10 cellular contexts compared by ENCODE assay signal in the genomic region with DNA sequence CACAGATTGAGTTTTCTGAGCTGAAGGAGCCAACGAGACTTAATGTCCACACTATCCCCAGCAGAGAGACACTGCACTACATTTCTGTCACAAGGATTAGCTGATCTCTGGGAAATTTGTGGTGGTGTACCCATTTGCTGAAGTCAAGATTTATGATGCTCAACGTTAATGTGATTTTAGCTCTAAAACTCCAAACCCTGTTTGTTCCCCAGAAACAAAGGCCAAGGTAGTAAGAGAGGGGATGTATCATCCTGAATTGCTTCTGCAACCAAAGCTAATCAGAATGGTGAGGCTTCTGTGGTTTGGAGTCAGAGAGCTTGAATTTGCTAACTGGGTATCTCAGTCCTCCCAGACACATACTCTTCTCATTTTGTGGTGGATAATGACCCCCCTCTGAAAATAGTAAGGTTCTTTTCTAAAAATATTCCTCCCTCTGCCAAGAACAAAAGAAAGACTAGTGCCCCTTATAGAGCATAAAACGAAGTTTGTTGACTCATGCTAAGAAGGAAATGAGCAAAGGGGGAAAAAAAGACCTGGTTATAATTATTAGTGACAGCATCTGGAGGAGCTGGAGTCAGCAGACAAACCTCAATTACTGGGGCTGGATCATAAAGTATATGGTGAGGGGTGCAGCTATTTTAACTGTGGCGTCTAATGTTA.
DNase-seq lines count a peak whose midpoint lies in the region; FAIRE-seq and TF ChIP-seq lines count a peak whose summit lies in the region.
"Had no signal": no experiment of that assay in that cellular context is flagged by ENCODE, and none has a peak within 500 bp of the region (broad histone marks: within the 10 kb centered on the region; RNA-seq: fewer than 3 reads in every experiment).

No MANE protein-coding gene starts in this region.

- H3K27me3 ChIP-seq in endothelial cell of umbilical vein (ENCODE audit: control insufficient read depth in 2 of 2, insufficient read depth in 2 of 2, low read length in 2 of 2) (peaks cover 0 to 2% of the 10 kb centered on the region in 2 experiments), smooth muscle cell (ENCODE audit: low read depth) (no peaks in the 10 kb centered on the region)

- POLR2A ChIA-PET in endothelial cell of umbilical vein (lab: Charles Lee) (no interaction called here), GM10248 (lab: Yijun Ruan, JAX) (no interaction called here)

- TF ChIP-seq CTCF in endothelial cell of umbilical vein (IDR thresholded peaks at IDR 0.05; ENCODE audit: extremely low read depth in 1 of 2, insufficient read depth in 1 of 2, low read depth in 1 of 2, low read length in 2 of 2) = no peak
- no peak for TF ChIP-seq CTCF in smooth muscle cell (IDR thresholded peaks at IDR 0.05; ENCODE audit: borderline replicate concordance, insufficient read depth, poor library complexity, severe bottlenecking)
- TF ChIP-seq CTCF in GM10248 (IDR thresholded peaks at IDR 0.05; ENCODE audit: control extremely low read depth, extremely low read depth, low read depth, missing control alignments) = no peak

- CTCF ChIA-PET in endothelial cell of umbilical vein (lab: Charles Lee) = interaction anchor here (1.1 kb wide), 1 partner anchor 421 kb away, joined by 3 read pairs; no protein-coding TSS in a partner anchor
- CTCF ChIA-PET in GM10248 (lab: Yijun Ruan, JAX) = no interaction called here

- no peak overlapping the region for H3K9ac ChIP-seq in endothelial cell of umbilical vein (replicated peaks; ENCODE audit: extremely low read depth, insufficient read depth, low read length)
- H3K9ac ChIP-seq in smooth muscle cell (ENCODE audit: low read depth) = no peak overlapping the region

- H3K27ac ChIP-seq in endothelial cell of umbilical vein (ENCODE audit: insufficient read depth, low read depth, low read length) (no peak overlapping the region), smooth muscle cell (ENCODE audit: low read depth) (peak overlapping the region; percentile 67)

- no peak overlapping the region for H3K4me2 ChIP-seq in endothelial cell of umbilical vein (ENCODE audit: insufficient read depth, low read length)
- H3K4me2 ChIP-seq in smooth muscle cell = peak overlapping the region; percentile 28

- no peaks in the 10 kb centered on the region for H3K36me3 ChIP-seq in endothelial cell of umbilical vein (ENCODE audit: control insufficient read depth in 2 of 2, extremely low read depth in 1 of 2, insufficient read depth in 2 of 2, low read length in 2 of 2)
- no peaks in the 10 kb centered on the region for H3K36me3 ChIP-seq in smooth muscle cell (ENCODE audit: low read depth)

- H3K4me3 ChIP-seq in endothelial cell of umbilical vein (replicated peaks in 1 of 3; ENCODE audit: insufficient read depth in 1 of 3, low read depth in 1 of 3, low read length in 3 of 3) = no peak overlapping the region
- H3K4me3 ChIP-seq in smooth muscle cell = no peak overlapping the region

- H3K9me3 ChIP-seq in endothelial cell of umbilical vein (replicated peaks; ENCODE audit: control insufficient read depth, insufficient read depth, low read length) (no peaks in the 10 kb centered on the region), smooth muscle cell (replicated peaks; ENCODE audit: low read depth) (no peaks in the 10 kb centered on the region)

- no peak for FAIRE-seq in endothelial cell of umbilical vein (lab: Jason Lieb, UNC)

- BruUV-seq in endothelial cell of umbilical vein (replicated peaks; lab: Mats Ljungman, UMichigan) = no TSS peak

- intact Hi-C loops in endothelial cell of umbilical vein (cut with micrococcal nuclease) = no loop called here

- no peaks in the 10 kb centered on the region for H3K79me2 ChIP-seq in endothelial cell of umbilical vein (ENCODE audit: control insufficient read depth, insufficient read depth, low read length)
- H3K79me2 ChIP-seq in smooth muscle cell (ENCODE audit: low read depth) = no peaks in the 10 kb centered on the region

- WGBS in smooth muscle cell (ENCODE audit: low lambda C conversion rate) = 20% methylated on average over 4 of the region's 4 CpGs

- no peaks in the 10 kb centered on the region for H3K9me1 ChIP-seq in endothelial cell of umbilical vein (replicated peaks; ENCODE audit: control insufficient read depth, extremely low read depth, insufficient read depth, low read length)

- dilution Hi-C loops in endothelial cell of umbilical vein (cut with MboI; ENCODE audit: extremely low pct_ligation_motif_present, low sequenced_read_pairs) = no loop called here

- H3K4me1 ChIP-seq in endothelial cell of umbilical vein (ENCODE audit: control insufficient read depth, extremely low read depth, insufficient read depth, low read length) (no peaks in the 10 kb centered on the region), smooth muscle cell (ENCODE audit: low read depth) (peaks cover 19% of the 10 kb centered on the region)

- no peak overlapping the region for H2AFZ ChIP-seq in endothelial cell of umbilical vein (ENCODE audit: low read depth, low read length)
- no peak overlapping the region for H2AFZ ChIP-seq in smooth muscle cell (ENCODE audit: low read depth)

- H4K20me1 ChIP-seq in endothelial cell of umbilical vein (replicated peaks; ENCODE audit: control insufficient read depth, extremely low read depth, insufficient read depth, low read length) (no peaks in the 10 kb centered on the region), smooth muscle cell (ENCODE audit: low read depth) (no peaks in the 10 kb centered on the region)

- peaks cover 13% of the 10 kb centered on the region for H3F3A ChIP-seq in smooth muscle cell (ENCODE audit: low read depth)

- DNase-seq in GM04504 (ENCODE audit: low read depth) (peak; percentile 68), NCI-H146 (lab: John Stamatoyannopoulos, UW) (peak; percentile 42), endothelial cell of umbilical vein (ENCODE audit: low read depth, low spot score) (peak; percentile 11), smooth muscle cell (lab: John Stamatoyannopoulos, UW; ENCODE audit: unreplicated experiment) (no peak), GM10248 (ENCODE audit: extremely low spot score) (no peak), T1000 (lab: John Stamatoyannopoulos, UW) (no peak), NCI-H2196 treated with DMSO at 0.1 percent for 48 hours (lab: John Stamatoyannopoulos, UW; ENCODE audit: unreplicated experiment) (no peak)
- DNase-seq: activated naive CD8-positive, alpha-beta T cell treated with anti-CD3 and anti-CD28 coated beads for 36 hours; left cardiac atrium; NCI-H2171 had no signal

- no peak for TF ChIP-seq POLR2A in endothelial cell of umbilical vein (IDR thresholded peaks at IDR 0.05; ENCODE audit: low read depth, low read length)

TF ChIP-seq in endothelial cell of umbilical vein, 7 proteins besides CTCF, POLR2A, EP300 and RAD21:
- TF ChIP-seq FOS (IDR thresholded peaks at IDR 0.05; ENCODE audit: borderline replicate concordance, insufficient read depth, low read length) (peak; percentile 48), JUN (IDR thresholded peaks at IDR 0.05; ENCODE audit: borderline replicate concordance, insufficient read depth, insufficient read length, low read depth) (no peak), MYC (IDR thresholded peaks at IDR 0.05; ENCODE audit: low read depth, low read length) (no peak), GATA2 (IDR thresholded peaks at IDR 0.05; ENCODE audit: insufficient read depth, insufficient read length, low read depth, low read length) (no peak)
- TF ChIP-seq, protein P1, sequence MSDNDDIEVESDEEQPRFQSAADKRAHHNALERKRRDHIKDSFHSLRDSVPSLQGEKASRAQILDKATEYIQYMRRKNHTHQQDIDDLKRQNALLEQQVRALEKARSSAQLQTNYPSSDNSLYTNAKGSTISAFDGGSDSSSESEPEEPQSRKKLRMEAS (IDR thresholded peaks at IDR 0.05; ENCODE audit: insufficient read depth, insufficient read length) = no peak

Comparison
In these comparisons a context has a peak if more than half of its experiments do, and no peak if none do; other contexts are left out.
1. DNase-seq: peak in GM04504 (single experiment), NCI-H146 (single experiment) and endothelial cell of umbilical vein (single experiment); none in smooth muscle cell (single experiment), GM10248 (single experiment), T1000 (single experiment) and NCI-H2196 treated with DMSO at 0.1 percent for 48 hours (single experiment).